1 cellular context compared by ENCODE assay signal in the genomic region with DNA sequence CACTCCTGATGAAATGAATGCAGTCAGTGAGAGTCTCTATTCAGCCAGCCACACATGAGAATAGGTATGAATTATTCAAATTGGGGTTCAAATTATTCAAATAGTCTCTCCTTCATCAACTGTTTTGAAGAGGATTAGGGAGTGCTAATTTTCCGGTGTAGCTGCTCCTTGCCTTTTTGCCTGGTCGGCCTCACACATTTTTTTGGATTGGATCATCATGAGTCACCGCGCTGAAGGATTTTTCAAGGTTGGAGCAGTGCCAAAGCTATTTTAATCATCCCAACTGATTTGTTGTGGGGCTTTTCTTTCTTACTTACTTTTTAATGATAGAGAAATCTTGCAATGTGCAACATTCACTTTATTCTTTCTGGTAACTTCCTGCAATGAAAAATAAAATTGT.
TF ChIP-seq lines count a peak whose summit lies in the region.

No MANE protein-coding gene starts in this region.

TF ChIP-seq in HEK293, 187 proteins besides CTCF, POLR2A, EP300 and RAD21 (continued from another document):
- TF ChIP-seq, protein P1, sequence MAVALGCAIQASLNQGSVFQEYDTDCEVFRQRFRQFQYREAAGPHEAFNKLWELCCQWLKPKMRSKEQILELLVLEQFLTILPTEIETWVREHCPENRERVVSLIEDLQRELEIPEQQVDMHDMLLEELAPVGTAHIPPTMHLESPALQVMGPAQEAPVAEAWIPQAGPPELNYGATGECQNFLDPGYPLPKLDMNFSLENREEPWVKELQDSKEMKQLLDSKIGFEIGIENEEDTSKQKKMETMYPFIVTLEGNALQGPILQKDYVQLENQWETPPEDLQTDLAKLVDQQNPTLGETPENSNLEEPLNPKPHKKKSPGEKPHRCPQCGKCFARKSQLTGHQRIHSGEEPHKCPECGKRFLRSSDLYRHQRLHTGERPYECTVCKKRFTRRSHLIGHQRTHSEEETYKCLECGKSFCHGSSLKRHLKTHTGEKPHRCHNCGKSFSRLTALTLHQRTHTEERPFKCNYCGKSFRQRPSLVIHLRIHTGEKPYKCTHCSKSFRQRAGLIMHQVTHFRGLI (tag by site-specific recombination; IDR thresholded peaks at IDR 0.05): peak; percentile 61; the same call in 1 of the 2 replicates
- TF ChIP-seq, protein P2, sequence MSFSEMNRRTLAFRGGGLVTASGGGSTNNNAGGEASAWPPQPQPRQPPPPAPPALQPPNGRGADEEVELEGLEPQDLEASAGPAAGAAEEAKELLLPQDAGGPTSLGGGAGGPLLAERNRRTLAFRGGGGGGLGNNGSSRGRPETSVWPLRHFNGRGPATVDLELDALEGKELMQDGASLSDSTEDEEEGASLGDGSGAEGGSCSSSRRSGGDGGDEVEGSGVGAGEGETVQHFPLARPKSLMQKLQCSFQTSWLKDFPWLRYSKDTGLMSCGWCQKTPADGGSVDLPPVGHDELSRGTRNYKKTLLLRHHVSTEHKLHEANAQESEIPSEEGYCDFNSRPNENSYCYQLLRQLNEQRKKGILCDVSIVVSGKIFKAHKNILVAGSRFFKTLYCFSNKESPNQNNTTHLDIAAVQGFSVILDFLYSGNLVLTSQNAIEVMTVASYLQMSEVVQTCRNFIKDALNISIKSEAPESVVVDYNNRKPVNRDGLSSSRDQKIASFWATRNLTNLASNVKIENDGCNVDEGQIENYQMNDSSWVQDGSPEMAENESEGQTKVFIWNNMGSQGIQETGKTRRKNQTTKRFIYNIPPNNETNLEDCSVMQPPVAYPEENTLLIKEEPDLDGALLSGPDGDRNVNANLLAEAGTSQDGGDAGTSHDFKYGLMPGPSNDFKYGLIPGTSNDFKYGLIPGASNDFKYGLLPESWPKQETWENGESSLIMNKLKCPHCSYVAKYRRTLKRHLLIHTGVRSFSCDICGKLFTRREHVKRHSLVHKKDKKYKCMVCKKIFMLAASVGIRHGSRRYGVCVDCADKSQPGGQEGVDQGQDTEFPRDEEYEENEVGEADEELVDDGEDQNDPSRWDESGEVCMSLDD (tag by site-specific recombination; IDR thresholded peaks at IDR 0.05): no peak
- TF ChIP-seq, protein P3, sequence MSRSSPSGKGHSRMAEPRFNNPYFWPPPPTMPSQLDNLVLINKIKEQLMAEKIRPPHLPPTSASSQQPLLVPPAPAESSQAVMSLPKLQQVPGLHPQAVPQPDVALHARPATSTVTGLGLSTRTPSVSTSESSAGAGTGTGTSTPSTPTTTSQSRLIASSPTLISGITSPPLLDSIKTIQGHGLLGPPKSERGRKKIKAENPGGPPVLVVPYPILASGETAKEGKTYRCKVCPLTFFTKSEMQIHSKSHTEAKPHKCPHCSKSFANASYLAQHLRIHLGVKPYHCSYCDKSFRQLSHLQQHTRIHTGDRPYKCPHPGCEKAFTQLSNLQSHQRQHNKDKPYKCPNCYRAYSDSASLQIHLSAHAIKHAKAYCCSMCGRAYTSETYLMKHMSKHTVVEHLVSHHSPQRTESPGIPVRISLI (tag by site-specific recombination; IDR thresholded peaks at IDR 0.05): peak; percentile 89
- TF ChIP-seq ZEB2 (tag by site-specific recombination; IDR thresholded peaks at IDR 0.05): peak; percentile 33; the same call in 1 of the 2 replicates
- TF ChIP-seq GLIS1 (tag by site-specific recombination; IDR thresholded peaks at IDR 0.05): no peak
- TF ChIP-seq FEZF1 (tag by site-specific recombination; IDR thresholded peaks at IDR 0.05): peak; percentile 67
- TF ChIP-seq ZNF155 (tag by site-specific recombination; IDR thresholded peaks at IDR 0.05): no peak
- TF ChIP-seq ZBTB48 (tag by site-specific recombination; IDR thresholded peaks at IDR 0.05): no peak
- TF ChIP-seq TRIM28 (IDR thresholded peaks at IDR 0.05; ENCODE audit: borderline replicate concordance, low read length): peak; percentile 88; the same call in 1 of the 2 replicates
- TF ChIP-seq ZFP69B (tag by site-specific recombination; IDR thresholded peaks at IDR 0.05): no peak
- TF ChIP-seq, protein P4, sequence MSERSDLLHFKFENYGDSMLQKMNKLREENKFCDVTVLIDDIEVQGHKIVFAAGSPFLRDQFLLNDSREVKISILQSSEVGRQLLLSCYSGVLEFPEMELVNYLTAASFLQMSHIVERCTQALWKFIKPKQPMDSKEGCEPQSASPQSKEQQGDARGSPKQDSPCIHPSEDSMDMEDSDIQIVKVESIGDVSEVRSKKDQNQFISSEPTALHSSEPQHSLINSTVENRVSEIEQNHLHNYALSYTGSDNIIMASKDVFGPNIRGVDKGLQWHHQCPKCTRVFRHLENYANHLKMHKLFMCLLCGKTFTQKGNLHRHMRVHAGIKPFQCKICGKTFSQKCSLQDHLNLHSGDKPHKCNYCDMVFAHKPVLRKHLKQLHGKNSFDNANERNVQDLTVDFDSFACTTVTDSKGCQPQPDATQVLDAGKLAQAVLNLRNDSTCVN (tag by site-specific recombination; optimal IDR thresholded peaks at IDR 0.05): no peak
- TF ChIP-seq ZNF660 (tag by site-specific recombination; IDR thresholded peaks at IDR 0.05): 0 out of 2 replicates have a peak, but pooled peaks have one; percentile 24
- TF ChIP-seq, protein P5, sequence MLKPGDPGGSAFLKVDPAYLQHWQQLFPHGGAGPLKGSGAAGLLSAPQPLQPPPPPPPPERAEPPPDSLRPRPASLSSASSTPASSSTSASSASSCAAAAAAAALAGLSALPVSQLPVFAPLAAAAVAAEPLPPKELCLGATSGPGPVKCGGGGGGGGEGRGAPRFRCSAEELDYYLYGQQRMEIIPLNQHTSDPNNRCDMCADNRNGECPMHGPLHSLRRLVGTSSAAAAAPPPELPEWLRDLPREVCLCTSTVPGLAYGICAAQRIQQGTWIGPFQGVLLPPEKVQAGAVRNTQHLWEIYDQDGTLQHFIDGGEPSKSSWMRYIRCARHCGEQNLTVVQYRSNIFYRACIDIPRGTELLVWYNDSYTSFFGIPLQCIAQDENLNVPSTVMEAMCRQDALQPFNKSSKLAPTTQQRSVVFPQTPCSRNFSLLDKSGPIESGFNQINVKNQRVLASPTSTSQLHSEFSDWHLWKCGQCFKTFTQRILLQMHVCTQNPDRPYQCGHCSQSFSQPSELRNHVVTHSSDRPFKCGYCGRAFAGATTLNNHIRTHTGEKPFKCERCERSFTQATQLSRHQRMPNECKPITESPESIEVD (tag by site-specific recombination; IDR thresholded peaks at IDR 0.05): peak; percentile 80
- TF ChIP-seq, protein P6, sequence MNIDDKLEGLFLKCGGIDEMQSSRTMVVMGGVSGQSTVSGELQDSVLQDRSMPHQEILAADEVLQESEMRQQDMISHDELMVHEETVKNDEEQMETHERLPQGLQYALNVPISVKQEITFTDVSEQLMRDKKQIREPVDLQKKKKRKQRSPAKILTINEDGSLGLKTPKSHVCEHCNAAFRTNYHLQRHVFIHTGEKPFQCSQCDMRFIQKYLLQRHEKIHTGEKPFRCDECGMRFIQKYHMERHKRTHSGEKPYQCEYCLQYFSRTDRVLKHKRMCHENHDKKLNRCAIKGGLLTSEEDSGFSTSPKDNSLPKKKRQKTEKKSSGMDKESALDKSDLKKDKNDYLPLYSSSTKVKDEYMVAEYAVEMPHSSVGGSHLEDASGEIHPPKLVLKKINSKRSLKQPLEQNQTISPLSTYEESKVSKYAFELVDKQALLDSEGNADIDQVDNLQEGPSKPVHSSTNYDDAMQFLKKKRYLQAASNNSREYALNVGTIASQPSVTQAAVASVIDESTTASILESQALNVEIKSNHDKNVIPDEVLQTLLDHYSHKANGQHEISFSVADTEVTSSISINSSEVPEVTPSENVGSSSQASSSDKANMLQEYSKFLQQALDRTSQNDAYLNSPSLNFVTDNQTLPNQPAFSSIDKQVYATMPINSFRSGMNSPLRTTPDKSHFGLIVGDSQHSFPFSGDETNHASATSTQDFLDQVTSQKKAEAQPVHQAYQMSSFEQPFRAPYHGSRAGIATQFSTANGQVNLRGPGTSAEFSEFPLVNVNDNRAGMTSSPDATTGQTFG (tag by site-specific recombination; IDR thresholded peaks at IDR 0.05; ENCODE audit: borderline replicate concordance): no peak
- no peak for TF ChIP-seq ZNF2 (tag by site-specific recombination; IDR thresholded peaks at IDR 0.05)
- TF ChIP-seq GLI2 (tag by site-specific recombination; IDR thresholded peaks at IDR 0.05; ENCODE audit: borderline replicate concordance, low read depth): no peak
- TF ChIP-seq ZNF423 (tag by site-specific recombination; IDR thresholded peaks at IDR 0.05): no peak
TF ChIP-seq in HEK293: peak in this region for 15.
